1 cellular context compared by ENCODE assay signal in genomic region chr20:50353289-50353961, GRCh38.
TF ChIP-seq lines count a peak whose summit lies in the region.

No MANE protein-coding gene starts in this region.

TF ChIP-seq in HepG2, 621 proteins besides CTCF, POLR2A, EP300 and RAD21 (continued from another document):
- TF ChIP-seq KIAA2018 (CRISPR knock-in tag; IDR thresholded peaks at IDR 0.05; ENCODE audit: borderline replicate concordance) (no peak), RXRB (CRISPR knock-in tag; IDR thresholded peaks at IDR 0.05; ENCODE audit: borderline replicate concordance) (peak; percentile 90), ARHGAP35 (CRISPR knock-in tag; IDR thresholded peaks at IDR 0.05; ENCODE audit: borderline replicate concordance) (0 out of 2 replicates have a peak, but pooled peaks have one; percentile 17), NR2F2 (IDR thresholded peaks at IDR 0.05; ENCODE audit: borderline replicate concordance, low read depth) (0 out of 2 replicates have a peak, but pooled peaks have one; percentile 54), U2AF1 (optimal IDR thresholded peaks at IDR 0.05; ENCODE audit: low read depth, low read length) (no peak), PHF8 (CRISPR knock-in tag; IDR thresholded peaks at IDR 0.05) (peak; percentile 40; the same call in 1 of the 2 replicates), KMT2B (CRISPR knock-in tag; IDR thresholded peaks at IDR 0.05) (no peak), ZNF841 (CRISPR knock-in tag; IDR thresholded peaks at IDR 0.05; ENCODE audit: borderline replicate concordance) (no peak), IKZF5 (CRISPR knock-in tag; IDR thresholded peaks at IDR 0.05) (no peak), ZNF124 (CRISPR knock-in tag; IDR thresholded peaks at IDR 0.05) (0 out of 2 replicates have a peak, but pooled peaks have one; percentile 30), ZSCAN31 (CRISPR knock-in tag; IDR thresholded peaks at IDR 0.05; ENCODE audit: low read depth) (peak; percentile 41; the same call in 1 of the 2 replicates), ZNF567 (CRISPR knock-in tag; IDR thresholded peaks at IDR 0.05; ENCODE audit: borderline replicate concordance) (0 out of 2 replicates have a peak, but pooled peaks have one; percentile 20), KDM3A (CRISPR knock-in tag; IDR thresholded peaks at IDR 0.05; ENCODE audit: low read depth) (no peak; the same call in 1 of the 2 replicates), MAFF (IDR thresholded peaks at IDR 0.05; ENCODE audit: low read depth, low read length) (no peak), THRA (CRISPR knock-in tag; IDR thresholded peaks at IDR 0.05; ENCODE audit: borderline replicate concordance) (peak; percentile 97), PAXIP1 (CRISPR knock-in tag; conservative IDR thresholded peaks at IDR 0.05) (peak; percentile 60; the same call in 1 of the 2 replicates), ZNF589 (CRISPR knock-in tag; conservative IDR thresholded peaks at IDR 0.05) (no peak), ZNF670 (CRISPR knock-in tag; IDR thresholded peaks at IDR 0.05; ENCODE audit: borderline replicate concordance) (0 out of 2 replicates have a peak, but pooled peaks have one; percentile 61), ZNF572 (CRISPR knock-in tag; IDR thresholded peaks at IDR 0.05) (peak; percentile 69; the same call in 1 of the 2 replicates), PLRG1 (conservative IDR thresholded peaks at IDR 0.05) (no peak), ZBTB4 (CRISPR knock-in tag; IDR thresholded peaks at IDR 0.05; ENCODE audit: borderline replicate concordance) (peak; percentile 78), FOSL2 (CRISPR knock-in tag; IDR thresholded peaks at IDR 0.05) (no peak), ZNF619 (CRISPR knock-in tag; IDR thresholded peaks at IDR 0.05) (peak; percentile 91; the same call in 1 of the 2 replicates), NCOR1 (IDR thresholded peaks at IDR 0.05; ENCODE audit: borderline replicate concordance, low read length) (no peak; the same call in 1 of the 2 replicates), KLF6 (CRISPR knock-in tag; IDR thresholded peaks at IDR 0.05) (no peak), STAG1 (CRISPR knock-in tag; IDR thresholded peaks at IDR 0.05) (peak; percentile 25; the same call in 1 of the 2 replicates), KLF9 (CRISPR knock-in tag; IDR thresholded peaks at IDR 0.05; ENCODE audit: low read depth) (no peak), FOXC1 (CRISPR knock-in tag; IDR thresholded peaks at IDR 0.05; ENCODE audit: borderline replicate concordance) (peak; percentile 67; the same call in 1 of the 2 replicates), NCOA2 (CRISPR knock-in tag; IDR thresholded peaks at IDR 0.05) (0 out of 2 replicates have a peak, but pooled peaks have one; percentile 26), ZMAT5 (CRISPR knock-in tag; IDR thresholded peaks at IDR 0.05; ENCODE audit: borderline replicate concordance, low read depth) (no peak), ZMYM2 (CRISPR knock-in tag; IDR thresholded peaks at IDR 0.05) (0 out of 2 replicates have a peak, but pooled peaks have one; percentile 52), ZNF550 (CRISPR knock-in tag; IDR thresholded peaks at IDR 0.05; ENCODE audit: borderline replicate concordance) (no peak), ZBTB7B (CRISPR knock-in tag; IDR thresholded peaks at IDR 0.05) (peak; percentile 88), TOE1 (CRISPR knock-in tag; IDR thresholded peaks at IDR 0.05) (no peak), DMTF1 (CRISPR knock-in tag; IDR thresholded peaks at IDR 0.05) (no peak)
